9 cellular contexts compared by ENCODE assay signal in the genomic region with DNA sequence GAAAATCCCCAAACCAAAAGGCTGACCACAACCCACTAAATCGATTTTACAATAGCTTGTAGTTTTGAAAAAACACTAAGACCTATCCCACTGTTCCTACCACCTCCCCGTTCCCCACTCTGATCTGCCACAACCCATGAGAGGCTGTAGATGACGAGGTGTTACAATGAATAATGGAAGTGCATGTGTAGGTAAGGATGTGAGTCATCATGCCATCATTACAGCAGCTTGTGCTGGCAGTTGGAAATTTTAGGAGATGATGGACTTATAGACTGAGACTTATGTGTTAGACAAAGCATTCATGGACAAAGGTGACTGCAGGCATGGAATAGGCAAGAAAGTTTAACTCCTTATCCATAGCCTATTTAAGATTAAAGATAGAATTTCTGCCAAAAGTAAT.
DNase-seq lines count a peak whose midpoint lies in the region; ATAC-seq, FAIRE-seq and TF ChIP-seq lines count a peak whose summit lies in the region.
"Had no signal": no experiment of that assay in that cellular context is flagged by ENCODE, and none has a peak within 500 bp of the region (broad histone marks: within the 10 kb centered on the region; RNA-seq: fewer than 3 reads in every experiment).

No MANE protein-coding gene starts in this region.

- WGBS in K562 (ENCODE audit: insufficient coverage, low coverage, missing lambda C conversion rate), result 23% methylated on average over 3 of the region's 3 CpGs
- 93 to 94% methylated on average over 3 of the region's 3 CpGs for WGBS in heart right ventricle, 2 donors

- H3K4me3 ChIP-seq in K562, result no peak overlapping the region
- no peak overlapping the region for H3K4me3 ChIP-seq in heart right ventricle
- H3K4me3 ChIP-seq in gastrocnemius medialis, result no peak overlapping the region

- H3K4me1 ChIP-seq in K562 (replicated peaks in 1 of 2; ENCODE audit: control insufficient read depth in 2 of 2, insufficient read depth in 2 of 2, low read length in 2 of 2) (no peaks in the 10 kb centered on the region), heart right ventricle (peaks cover 0 to 15% (median 4%) of the 10 kb centered on the region in 9 donors), gastrocnemius medialis (no peaks in the 10 kb centered on the region)

- H3K27me3 ChIP-seq in K562 (ENCODE audit: control insufficient read depth in 2 of 2, insufficient read depth in 2 of 2, low read length in 2 of 2), result no peaks in the 10 kb centered on the region
- no peaks in the 10 kb centered on the region for H3K27me3 ChIP-seq in heart right ventricle
- H3K27me3 ChIP-seq in gastrocnemius medialis, result no peaks in the 10 kb centered on the region

- no peak overlapping the region for H2AFZ ChIP-seq in K562 (ENCODE audit: low read depth, low read length)

- H3K79me2 ChIP-seq in K562 (ENCODE audit: control insufficient read depth, insufficient read depth, low read length), result no peaks in the 10 kb centered on the region

- H3K9ac ChIP-seq in K562 (ENCODE audit: insufficient read depth in 1 of 2, low read depth in 2 of 2, low read length in 2 of 2), result no peak overlapping the region

- no peak for TF ChIP-seq POLR2A in K562 (conservative IDR thresholded peaks at IDR 0.05)
- no peak for TF ChIP-seq POLR2A in gastrocnemius medialis (IDR thresholded peaks at IDR 0.05)

- TF ChIP-seq EP300 in K562 (IDR thresholded peaks at IDR 0.05; ENCODE audit: low read length), result no peak

- intact Hi-C loops in K562 (cut with micrococcal nuclease) (no loop called here), heart right ventricle (cut with DNase I) (no loop called here), gastrocnemius medialis (cut with DNase I; ENCODE audit: low total_unique reads) (no loop called here)

- no peak overlapping the region for H3K27ac ChIP-seq in K562 (ENCODE audit: extremely low read depth, low read depth, low read length)
- H3K27ac ChIP-seq in heart right ventricle, result no peak overlapping the region
- H3K27ac ChIP-seq in gastrocnemius medialis, result no peak overlapping the region

- H3K9me3 ChIP-seq in K562 (replicated peaks; ENCODE audit: control insufficient read depth, insufficient read depth, low read depth, low read length) (no peaks in the 10 kb centered on the region), heart right ventricle (no peaks in the 10 kb centered on the region), gastrocnemius medialis (no peaks in the 10 kb centered on the region)

- in situ Hi-C loops in K562 (cut with MboI) (no loop called here), gastrocnemius medialis (cut with MboI; ENCODE audit: low sequenced_read_pairs in 4 of 4) (no loop called here)

- peak; percentile 10 for DNase-seq in AG08396 (ENCODE audit: low spot score)
- peak in 1 of 4 experiments; percentile 18 for DNase-seq in K562 (ENCODE audit: extremely low read depth in 1 of 4, low spot score in 3 of 4)
- DNase-seq in heart right ventricle, result no peak
- no peak for DNase-seq in gastrocnemius medialis
- no peak for DNase-seq in hippocampal formation (lab: John Stamatoyannopoulos, UW)
- DNase-seq in GM19239 (ENCODE audit: insufficient read length, low spot score), result no peak
- DNase-seq: NCI-H1092 had no signal

- H3K36me3 ChIP-seq in K562 (ENCODE audit: control insufficient read depth, insufficient read depth, low read length) (no peaks in the 10 kb centered on the region), heart right ventricle (peaks cover 0 to 19% (median 0%) of the 10 kb centered on the region in 9 donors), gastrocnemius medialis (no peaks in the 10 kb centered on the region)

- ATAC-seq in GM18867 (IDR thresholded peaks at IDR 0.05; ENCODE audit: unreplicated experiment), result peak; percentile 54
- ATAC-seq in HG03565 (IDR thresholded peaks at IDR 0.05; ENCODE audit: unreplicated experiment), result peak; percentile 22
- ATAC-seq in K562, result peak; percentile 47; the same call in 1 of the 3 replicates
- no peak for ATAC-seq in heart right ventricle
- ATAC-seq in gastrocnemius medialis, result no peak

- CTCF ChIA-PET in K562 (lab: Yijun Ruan, JAX; ENCODE audit: low intra/inter-chr PET ratio), result no interaction called here

- H4K20me1 ChIP-seq in K562 (replicated peaks; ENCODE audit: control insufficient read depth, insufficient read depth, low read length), result no peaks in the 10 kb centered on the region

- TF ChIP-seq RAD21 in K562 (CRISPR knock-in tag; conservative IDR thresholded peaks at IDR 0.05 in 1 of 2, IDR thresholded peaks at IDR 0.05 in 1 of 2), result no peak

- no peak overlapping the region for H3K4me2 ChIP-seq in K562 (ENCODE audit: insufficient read depth, low read length)

- POLR2A ChIA-PET in K562 (lab: Yijun Ruan, JAX), result interaction anchor here (0.6 to 1.5 kb wide), 2 partner anchors 32 to 184 kb away, joined by 3 to 6 read pairs; no protein-coding TSS in a partner anchor

- no peak for FAIRE-seq in K562 (lab: Jason Lieb, UNC)
- FAIRE-seq in GM19239 (lab: Jason Lieb, UNC), result no peak

- no peaks in the 10 kb centered on the region for H3K9me1 ChIP-seq in K562 (ENCODE audit: control insufficient read depth, insufficient read depth, low read length)

- no TSS peak for BruUV-seq in K562 (replicated peaks; lab: Mats Ljungman, UMichigan)

- no peak for TF ChIP-seq CTCF in K562 (IDR thresholded peaks at IDR 0.05 in 2 of 3, conservative IDR thresholded peaks at IDR 0.05 in 1 of 3; ENCODE audit: insufficient read depth in 2 of 3, low read depth in 1 of 3, low read length in 3 of 3)
- no peak for TF ChIP-seq CTCF in heart right ventricle (IDR thresholded peaks at IDR 0.05)
- TF ChIP-seq CTCF in gastrocnemius medialis (IDR thresholded peaks at IDR 0.05 in 4 of 5, conservative IDR thresholded peaks at IDR 0.05 in 1 of 5), result no peak

TF ChIP-seq in K562, 482 proteins besides CTCF, POLR2A, EP300 and RAD21 (continues in another document):
- TF ChIP-seq NCOA4 (IDR thresholded peaks at IDR 0.05; ENCODE audit: partially characterized antibody) (no peak), LEF1 (IDR thresholded peaks at IDR 0.05) (no peak), KLF6 (CRISPR knock-in tag; IDR thresholded peaks at IDR 0.05; ENCODE audit: borderline replicate concordance) (no peak), TCFL5 (CRISPR knock-in tag; conservative IDR thresholded peaks at IDR 0.05) (no peak), ZFP30 (CRISPR knock-in tag; IDR thresholded peaks at IDR 0.05; ENCODE audit: borderline replicate concordance) (no peak), EHMT2 (IDR thresholded peaks at IDR 0.05) (no peak), HDGF (IDR thresholded peaks at IDR 0.05) (no peak), DMBX1 (CRISPR knock-in tag; IDR thresholded peaks at IDR 0.05; ENCODE audit: borderline replicate concordance) (no peak), ZNF282 (CRISPR knock-in tag; IDR thresholded peaks at IDR 0.05) (no peak), KDM2B (CRISPR knock-in tag; IDR thresholded peaks at IDR 0.05) (no peak), DPF2 (IDR thresholded peaks at IDR 0.05) (0 out of 2 replicates have a peak, but pooled peaks have one; percentile 27), ELF2 (CRISPR knock-in tag; IDR thresholded peaks at IDR 0.05) (no peak), FOXA1 (IDR thresholded peaks at IDR 0.05; ENCODE audit: borderline replicate concordance) (no peak), RNF2 (IDR thresholded peaks at IDR 0.05) (no peak)
- TF ChIP-seq, protein P1, sequence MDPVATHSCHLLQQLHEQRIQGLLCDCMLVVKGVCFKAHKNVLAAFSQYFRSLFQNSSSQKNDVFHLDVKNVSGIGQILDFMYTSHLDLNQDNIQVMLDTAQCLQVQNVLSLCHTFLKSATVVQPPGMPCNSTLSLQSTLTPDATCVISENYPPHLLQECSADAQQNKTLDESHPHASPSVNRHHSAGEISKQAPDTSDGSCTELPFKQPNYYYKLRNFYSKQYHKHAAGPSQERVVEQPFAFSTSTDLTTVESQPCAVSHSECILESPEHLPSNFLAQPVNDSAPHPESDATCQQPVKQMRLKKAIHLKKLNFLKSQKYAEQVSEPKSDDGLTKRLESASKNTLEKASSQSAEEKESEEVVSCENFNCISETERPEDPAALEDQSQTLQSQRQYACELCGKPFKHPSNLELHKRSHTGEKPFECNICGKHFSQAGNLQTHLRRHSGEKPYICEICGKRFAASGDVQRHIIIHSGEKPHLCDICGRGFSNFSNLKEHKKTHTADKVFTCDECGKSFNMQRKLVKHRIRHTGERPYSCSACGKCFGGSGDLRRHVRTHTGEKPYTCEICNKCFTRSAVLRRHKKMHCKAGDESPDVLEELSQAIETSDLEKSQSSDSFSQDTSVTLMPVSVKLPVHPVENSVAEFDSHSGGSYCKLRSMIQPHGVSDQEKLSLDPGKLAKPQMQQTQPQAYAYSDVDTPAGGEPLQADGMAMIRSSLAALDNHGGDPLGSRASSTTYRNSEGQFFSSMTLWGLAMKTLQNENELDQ (CRISPR knock-in tag; IDR thresholded peaks at IDR 0.05; ENCODE audit: borderline replicate concordance), result no peak
- TF ChIP-seq, protein P2, sequence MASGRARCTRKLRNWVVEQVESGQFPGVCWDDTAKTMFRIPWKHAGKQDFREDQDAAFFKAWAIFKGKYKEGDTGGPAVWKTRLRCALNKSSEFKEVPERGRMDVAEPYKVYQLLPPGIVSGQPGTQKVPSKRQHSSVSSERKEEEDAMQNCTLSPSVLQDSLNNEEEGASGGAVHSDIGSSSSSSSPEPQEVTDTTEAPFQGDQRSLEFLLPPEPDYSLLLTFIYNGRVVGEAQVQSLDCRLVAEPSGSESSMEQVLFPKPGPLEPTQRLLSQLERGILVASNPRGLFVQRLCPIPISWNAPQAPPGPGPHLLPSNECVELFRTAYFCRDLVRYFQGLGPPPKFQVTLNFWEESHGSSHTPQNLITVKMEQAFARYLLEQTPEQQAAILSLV (tag; IDR thresholded peaks at IDR 0.05), result no peak
- TF ChIP-seq, protein P3, sequence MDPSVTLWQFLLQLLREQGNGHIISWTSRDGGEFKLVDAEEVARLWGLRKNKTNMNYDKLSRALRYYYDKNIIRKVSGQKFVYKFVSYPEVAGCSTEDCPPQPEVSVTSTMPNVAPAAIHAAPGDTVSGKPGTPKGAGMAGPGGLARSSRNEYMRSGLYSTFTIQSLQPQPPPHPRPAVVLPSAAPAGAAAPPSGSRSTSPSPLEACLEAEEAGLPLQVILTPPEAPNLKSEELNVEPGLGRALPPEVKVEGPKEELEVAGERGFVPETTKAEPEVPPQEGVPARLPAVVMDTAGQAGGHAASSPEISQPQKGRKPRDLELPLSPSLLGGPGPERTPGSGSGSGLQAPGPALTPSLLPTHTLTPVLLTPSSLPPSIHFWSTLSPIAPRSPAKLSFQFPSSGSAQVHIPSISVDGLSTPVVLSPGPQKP (CRISPR knock-in tag; IDR thresholded peaks at IDR 0.05), result no peak

Comparison
In these comparisons a context has a peak if more than half of its experiments do, and no peak if none do; other contexts are left out.
1. ATAC-seq: peak in GM18867 (single experiment), HG03565 (single experiment) and K562 (single experiment); none in heart right ventricle (0 of 8) and gastrocnemius medialis (0 of 2).